In the genomic region with DNA sequence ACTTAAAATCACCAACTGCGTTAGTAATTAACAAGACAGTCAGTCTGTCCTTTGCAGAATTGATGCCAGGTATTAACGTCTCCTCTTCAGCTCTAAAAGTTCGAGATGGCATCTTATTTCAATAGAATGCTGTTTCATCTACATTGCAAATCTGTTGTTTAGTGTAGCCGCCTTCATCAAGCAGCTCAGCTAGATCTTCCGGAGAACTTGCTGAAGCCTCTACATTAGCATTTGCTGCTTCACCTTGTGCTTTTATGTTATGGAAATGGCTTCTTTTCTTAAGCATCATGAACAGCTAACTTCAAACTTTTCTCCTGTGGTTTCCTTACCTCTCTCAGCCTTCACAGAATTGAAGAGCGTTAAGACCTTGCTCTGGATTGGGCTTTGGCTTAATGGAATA, we compare ENCODE assay signal across 1 cellular context.
A peak's percentile ranks its signal among the peaks of the same experiment; 100 is the strongest.
TF ChIP-seq lines count a peak whose summit lies in the region.

No MANE protein-coding gene starts in this region.

TF ChIP-seq in H1, 55 proteins besides CTCF, POLR2A, EP300 and RAD21:
- TF ChIP-seq BCL11A (IDR thresholded peaks at IDR 0.05; ENCODE audit: low read depth in 2 of 2, low read length in 2 of 2): peak in 1 of 2 experiments; percentile 3
- TF ChIP-seq CBX8 (IDR thresholded peaks at IDR 0.05; ENCODE audit: borderline replicate concordance, low read depth, low read length): no peak
- TF ChIP-seq HDAC2 (IDR thresholded peaks at IDR 0.05; ENCODE audit: borderline replicate concordance in 1 of 2, low read depth in 2 of 2, low read length in 2 of 2): peak in 1 of 2 experiments; percentile 66; a peak in 1 of 4 replicates
- TF ChIP-seq SP1 (IDR thresholded peaks at IDR 0.05; ENCODE audit: low read depth, low read length): peak; percentile 25
- peak; percentile 74 for TF ChIP-seq NANOG (IDR thresholded peaks at IDR 0.05; ENCODE audit: insufficient read depth, low read depth, low read length, poor library complexity, severe bottlenecking)
- TF ChIP-seq YY1 (IDR thresholded peaks at IDR 0.05; ENCODE audit: low read depth, low read length): 0 out of 2 replicates have a peak, but pooled peaks have one; percentile 39
- TF ChIP-seq, protein P1, sequence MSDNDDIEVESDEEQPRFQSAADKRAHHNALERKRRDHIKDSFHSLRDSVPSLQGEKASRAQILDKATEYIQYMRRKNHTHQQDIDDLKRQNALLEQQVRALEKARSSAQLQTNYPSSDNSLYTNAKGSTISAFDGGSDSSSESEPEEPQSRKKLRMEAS (IDR thresholded peaks at IDR 0.05): peak; percentile 36; the same call in 1 of the 2 replicates
- TF ChIP-seq BRCA1 (IDR thresholded peaks at IDR 0.05; ENCODE audit: low read depth, low read length): no peak
- TF ChIP-seq, protein P2, sequence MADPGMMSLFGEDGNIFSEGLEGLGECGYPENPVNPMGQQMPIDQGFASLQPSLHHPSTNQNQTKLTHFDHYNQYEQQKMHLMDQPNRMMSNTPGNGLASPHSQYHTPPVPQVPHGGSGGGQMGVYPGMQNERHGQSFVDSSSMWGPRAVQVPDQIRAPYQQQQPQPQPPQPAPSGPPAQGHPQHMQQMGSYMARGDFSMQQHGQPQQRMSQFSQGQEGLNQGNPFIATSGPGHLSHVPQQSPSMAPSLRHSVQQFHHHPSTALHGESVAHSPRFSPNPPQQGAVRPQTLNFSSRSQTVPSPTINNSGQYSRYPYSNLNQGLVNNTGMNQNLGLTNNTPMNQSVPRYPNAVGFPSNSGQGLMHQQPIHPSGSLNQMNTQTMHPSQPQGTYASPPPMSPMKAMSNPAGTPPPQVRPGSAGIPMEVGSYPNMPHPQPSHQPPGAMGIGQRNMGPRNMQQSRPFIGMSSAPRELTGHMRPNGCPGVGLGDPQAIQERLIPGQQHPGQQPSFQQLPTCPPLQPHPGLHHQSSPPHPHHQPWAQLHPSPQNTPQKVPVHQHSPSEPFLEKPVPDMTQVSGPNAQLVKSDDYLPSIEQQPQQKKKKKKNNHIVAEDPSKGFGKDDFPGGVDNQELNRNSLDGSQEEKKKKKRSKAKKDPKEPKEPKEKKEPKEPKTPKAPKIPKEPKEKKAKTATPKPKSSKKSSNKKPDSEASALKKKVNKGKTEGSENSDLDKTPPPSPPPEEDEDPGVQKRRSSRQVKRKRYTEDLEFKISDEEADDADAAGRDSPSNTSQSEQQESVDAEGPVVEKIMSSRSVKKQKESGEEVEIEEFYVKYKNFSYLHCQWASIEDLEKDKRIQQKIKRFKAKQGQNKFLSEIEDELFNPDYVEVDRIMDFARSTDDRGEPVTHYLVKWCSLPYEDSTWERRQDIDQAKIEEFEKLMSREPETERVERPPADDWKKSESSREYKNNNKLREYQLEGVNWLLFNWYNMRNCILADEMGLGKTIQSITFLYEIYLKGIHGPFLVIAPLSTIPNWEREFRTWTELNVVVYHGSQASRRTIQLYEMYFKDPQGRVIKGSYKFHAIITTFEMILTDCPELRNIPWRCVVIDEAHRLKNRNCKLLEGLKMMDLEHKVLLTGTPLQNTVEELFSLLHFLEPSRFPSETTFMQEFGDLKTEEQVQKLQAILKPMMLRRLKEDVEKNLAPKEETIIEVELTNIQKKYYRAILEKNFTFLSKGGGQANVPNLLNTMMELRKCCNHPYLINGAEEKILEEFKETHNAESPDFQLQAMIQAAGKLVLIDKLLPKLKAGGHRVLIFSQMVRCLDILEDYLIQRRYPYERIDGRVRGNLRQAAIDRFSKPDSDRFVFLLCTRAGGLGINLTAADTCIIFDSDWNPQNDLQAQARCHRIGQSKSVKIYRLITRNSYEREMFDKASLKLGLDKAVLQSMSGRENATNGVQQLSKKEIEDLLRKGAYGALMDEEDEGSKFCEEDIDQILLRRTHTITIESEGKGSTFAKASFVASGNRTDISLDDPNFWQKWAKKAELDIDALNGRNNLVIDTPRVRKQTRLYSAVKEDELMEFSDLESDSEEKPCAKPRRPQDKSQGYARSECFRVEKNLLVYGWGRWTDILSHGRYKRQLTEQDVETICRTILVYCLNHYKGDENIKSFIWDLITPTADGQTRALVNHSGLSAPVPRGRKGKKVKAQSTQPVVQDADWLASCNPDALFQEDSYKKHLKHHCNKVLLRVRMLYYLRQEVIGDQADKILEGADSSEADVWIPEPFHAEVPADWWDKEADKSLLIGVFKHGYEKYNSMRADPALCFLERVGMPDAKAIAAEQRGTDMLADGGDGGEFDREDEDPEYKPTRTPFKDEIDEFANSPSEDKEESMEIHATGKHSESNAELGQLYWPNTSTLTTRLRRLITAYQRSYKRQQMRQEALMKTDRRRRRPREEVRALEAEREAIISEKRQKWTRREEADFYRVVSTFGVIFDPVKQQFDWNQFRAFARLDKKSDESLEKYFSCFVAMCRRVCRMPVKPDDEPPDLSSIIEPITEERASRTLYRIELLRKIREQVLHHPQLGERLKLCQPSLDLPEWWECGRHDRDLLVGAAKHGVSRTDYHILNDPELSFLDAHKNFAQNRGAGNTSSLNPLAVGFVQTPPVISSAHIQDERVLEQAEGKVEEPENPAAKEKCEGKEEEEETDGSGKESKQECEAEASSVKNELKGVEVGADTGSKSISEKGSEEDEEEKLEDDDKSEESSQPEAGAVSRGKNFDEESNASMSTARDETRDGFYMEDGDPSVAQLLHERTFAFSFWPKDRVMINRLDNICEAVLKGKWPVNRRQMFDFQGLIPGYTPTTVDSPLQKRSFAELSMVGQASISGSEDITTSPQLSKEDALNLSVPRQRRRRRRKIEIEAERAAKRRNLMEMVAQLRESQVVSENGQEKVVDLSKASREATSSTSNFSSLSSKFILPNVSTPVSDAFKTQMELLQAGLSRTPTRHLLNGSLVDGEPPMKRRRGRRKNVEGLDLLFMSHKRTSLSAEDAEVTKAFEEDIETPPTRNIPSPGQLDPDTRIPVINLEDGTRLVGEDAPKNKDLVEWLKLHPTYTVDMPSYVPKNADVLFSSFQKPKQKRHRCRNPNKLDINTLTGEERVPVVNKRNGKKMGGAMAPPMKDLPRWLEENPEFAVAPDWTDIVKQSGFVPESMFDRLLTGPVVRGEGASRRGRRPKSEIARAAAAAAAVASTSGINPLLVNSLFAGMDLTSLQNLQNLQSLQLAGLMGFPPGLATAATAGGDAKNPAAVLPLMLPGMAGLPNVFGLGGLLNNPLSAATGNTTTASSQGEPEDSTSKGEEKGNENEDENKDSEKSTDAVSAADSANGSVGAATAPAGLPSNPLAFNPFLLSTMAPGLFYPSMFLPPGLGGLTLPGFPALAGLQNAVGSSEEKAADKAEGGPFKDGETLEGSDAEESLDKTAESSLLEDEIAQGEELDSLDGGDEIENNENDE (IDR thresholded peaks at IDR 0.05; ENCODE audit: insufficient replicate concordance, low read length): peak; percentile 91
- peak; percentile 74; the same call in 1 of the 2 replicates for TF ChIP-seq POU5F1 (IDR thresholded peaks at IDR 0.05; ENCODE audit: low read depth, low read length)
- TF ChIP-seq ZNF274 (IDR thresholded peaks at IDR 0.05; ENCODE audit: borderline replicate concordance, extremely low read depth, low read length): no peak
